ENCODE assay signal across 15 cellular contexts in the genomic region with DNA sequence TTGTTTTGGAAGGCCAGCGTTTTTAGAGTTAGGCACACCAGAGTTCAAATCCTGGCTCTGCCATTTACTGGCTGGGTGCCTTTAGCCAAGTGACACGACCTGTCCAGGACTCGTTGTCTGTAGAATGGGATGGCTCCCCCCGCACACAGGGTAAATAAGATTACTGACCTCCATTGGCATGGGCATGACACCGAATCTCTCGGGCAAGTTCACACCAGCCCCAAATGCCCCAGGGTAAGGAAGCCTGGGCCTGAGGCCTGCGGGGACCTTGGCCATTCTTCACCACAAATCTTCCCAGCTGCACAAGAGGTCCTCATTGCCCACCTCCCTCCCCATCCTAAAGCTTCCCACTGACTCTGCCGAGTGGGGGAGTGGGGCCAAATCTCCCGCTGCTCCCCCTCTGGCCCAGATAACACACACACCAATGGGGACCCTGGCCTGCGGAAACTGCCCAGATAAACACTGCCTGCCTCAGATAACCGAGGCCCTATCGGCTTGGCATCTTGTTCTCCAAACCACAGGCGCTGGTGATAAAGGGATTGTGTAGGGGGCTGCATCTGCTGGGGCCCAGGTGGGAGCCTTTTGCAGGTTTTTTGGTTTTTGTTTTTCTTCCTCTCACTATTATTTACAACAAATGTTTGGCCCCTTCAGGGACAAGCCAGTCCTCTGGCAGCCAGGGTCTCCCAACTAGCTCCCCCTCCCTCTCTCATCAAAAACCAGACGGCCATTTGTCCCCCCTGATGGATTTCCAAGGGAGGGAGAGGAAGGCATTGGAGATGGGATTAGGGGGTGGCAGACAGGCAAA.
"Had no signal": no experiment of that assay in that cellular context is flagged by ENCODE, and none has a peak within 500 bp of the region (broad histone marks: within the 10 kb centered on the region; RNA-seq: fewer than 3 reads in every experiment).

No MANE protein-coding gene starts in this region.

- H3K4me2 ChIP-seq: hepatocyte had no signal

- H3K27ac Mint-ChIP-seq: dendritic cell treated with granulocyte-macrophage colony-stimulating factor and Interleukin-4, amounts not matched to agents 40 ng/mL and 50 ng/mL, for 4 days; natural killer cell had no signal

- H3K4me3 Mint-ChIP-seq: dendritic cell treated with granulocyte-macrophage colony-stimulating factor and Interleukin-4, amounts not matched to agents 40 ng/mL and 50 ng/mL, for 4 days; natural killer cell; neural crest cell had no signal

- H3K27ac ChIP-seq: hepatocyte, ovary, right atrium auricular region, sigmoid colon, skin epidermis had no signal

- H3K27me3 ChIP-seq: hepatocyte, ovary, right atrium auricular region had no signal

- ATAC-seq: left colon, natural killer cell had no signal

- DNase-seq: foreskin melanocyte; head of caudate nucleus; left colon; natural killer cell; nucleus accumbens; ovary; sigmoid colon; stimulated activated CD4-positive, alpha-beta T cell treated with anti-CD3 and anti-CD28 coated beads, Interleukin-12 subunit alpha, Interleukin-12 subunit beta, amount 100 ng/mL, for 4 hours; stimulated activated naive CD4-positive, alpha-beta T cell treated with Interleukin-2 at 50 U/mL for 16 hours; trophoblast cell had no signal

- H3K36me3 ChIP-seq: ovary, right atrium auricular region, sigmoid colon had no signal

- H3K4me1 ChIP-seq: right atrium auricular region, sigmoid colon had no signal

- H2AFZ ChIP-seq: hepatocyte had no signal

- H3K4me3 ChIP-seq: hepatocyte, ovary, right atrium auricular region, sigmoid colon, skin epidermis had no signal

- H3K4me1 Mint-ChIP-seq: natural killer cell, neural crest cell had no signal

- H3K9me3 Mint-ChIP-seq: dendritic cell treated with granulocyte-macrophage colony-stimulating factor and Interleukin-4, amounts not matched to agents 40 ng/mL and 50 ng/mL, for 4 days; natural killer cell; neural crest cell had no signal

- H3K9me3 ChIP-seq: ovary, right atrium auricular region, sigmoid colon had no signal

- H3K36me3 Mint-ChIP-seq: natural killer cell had no signal
